Comparison of ENCODE assay signal across 1 cellular context in the genomic region with DNA sequence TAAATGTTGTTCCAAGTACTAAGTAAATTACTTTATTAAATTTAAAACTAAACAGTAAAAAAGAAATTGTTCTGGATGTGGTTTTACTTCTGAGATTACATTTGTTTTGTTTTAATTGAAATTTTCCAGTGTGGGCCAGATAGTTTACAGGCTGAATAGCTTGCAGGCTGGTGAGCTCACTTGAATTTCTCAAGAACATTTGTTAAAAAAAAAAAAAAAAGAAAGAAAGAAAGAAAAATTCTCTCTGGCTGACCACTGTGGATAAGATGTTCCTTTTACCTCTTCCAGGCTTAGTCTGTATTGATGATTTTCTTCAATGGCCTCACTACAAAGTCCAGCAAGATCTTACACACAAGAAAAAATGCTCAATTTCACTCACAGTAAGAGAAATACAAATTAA.
TF ChIP-seq lines count a peak whose summit lies in the region.

No MANE protein-coding gene starts in this region.

TF ChIP-seq in WTC11, 78 proteins besides CTCF, POLR2A, EP300 and RAD21 (continued from another document):
- TF ChIP-seq, protein P1, sequence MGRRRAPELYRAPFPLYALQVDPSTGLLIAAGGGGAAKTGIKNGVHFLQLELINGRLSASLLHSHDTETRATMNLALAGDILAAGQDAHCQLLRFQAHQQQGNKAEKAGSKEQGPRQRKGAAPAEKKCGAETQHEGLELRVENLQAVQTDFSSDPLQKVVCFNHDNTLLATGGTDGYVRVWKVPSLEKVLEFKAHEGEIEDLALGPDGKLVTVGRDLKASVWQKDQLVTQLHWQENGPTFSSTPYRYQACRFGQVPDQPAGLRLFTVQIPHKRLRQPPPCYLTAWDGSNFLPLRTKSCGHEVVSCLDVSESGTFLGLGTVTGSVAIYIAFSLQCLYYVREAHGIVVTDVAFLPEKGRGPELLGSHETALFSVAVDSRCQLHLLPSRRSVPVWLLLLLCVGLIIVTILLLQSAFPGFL (CRISPR knock-in tag; IDR thresholded peaks at IDR 0.05; ENCODE audit: borderline replicate concordance) = no peak
- no peak for TF ChIP-seq JUN (CRISPR knock-in tag; IDR thresholded peaks at IDR 0.05)
- no peak for TF ChIP-seq CREM (CRISPR knock-in tag; IDR thresholded peaks at IDR 0.05)
- TF ChIP-seq ZNF423 (CRISPR knock-in tag; IDR thresholded peaks at IDR 0.05) = no peak
- TF ChIP-seq ZNF121 (CRISPR knock-in tag; IDR thresholded peaks at IDR 0.05) = no peak
- TF ChIP-seq FOXK1 (CRISPR knock-in tag; IDR thresholded peaks at IDR 0.05) = no peak
- TF ChIP-seq, protein P2, sequence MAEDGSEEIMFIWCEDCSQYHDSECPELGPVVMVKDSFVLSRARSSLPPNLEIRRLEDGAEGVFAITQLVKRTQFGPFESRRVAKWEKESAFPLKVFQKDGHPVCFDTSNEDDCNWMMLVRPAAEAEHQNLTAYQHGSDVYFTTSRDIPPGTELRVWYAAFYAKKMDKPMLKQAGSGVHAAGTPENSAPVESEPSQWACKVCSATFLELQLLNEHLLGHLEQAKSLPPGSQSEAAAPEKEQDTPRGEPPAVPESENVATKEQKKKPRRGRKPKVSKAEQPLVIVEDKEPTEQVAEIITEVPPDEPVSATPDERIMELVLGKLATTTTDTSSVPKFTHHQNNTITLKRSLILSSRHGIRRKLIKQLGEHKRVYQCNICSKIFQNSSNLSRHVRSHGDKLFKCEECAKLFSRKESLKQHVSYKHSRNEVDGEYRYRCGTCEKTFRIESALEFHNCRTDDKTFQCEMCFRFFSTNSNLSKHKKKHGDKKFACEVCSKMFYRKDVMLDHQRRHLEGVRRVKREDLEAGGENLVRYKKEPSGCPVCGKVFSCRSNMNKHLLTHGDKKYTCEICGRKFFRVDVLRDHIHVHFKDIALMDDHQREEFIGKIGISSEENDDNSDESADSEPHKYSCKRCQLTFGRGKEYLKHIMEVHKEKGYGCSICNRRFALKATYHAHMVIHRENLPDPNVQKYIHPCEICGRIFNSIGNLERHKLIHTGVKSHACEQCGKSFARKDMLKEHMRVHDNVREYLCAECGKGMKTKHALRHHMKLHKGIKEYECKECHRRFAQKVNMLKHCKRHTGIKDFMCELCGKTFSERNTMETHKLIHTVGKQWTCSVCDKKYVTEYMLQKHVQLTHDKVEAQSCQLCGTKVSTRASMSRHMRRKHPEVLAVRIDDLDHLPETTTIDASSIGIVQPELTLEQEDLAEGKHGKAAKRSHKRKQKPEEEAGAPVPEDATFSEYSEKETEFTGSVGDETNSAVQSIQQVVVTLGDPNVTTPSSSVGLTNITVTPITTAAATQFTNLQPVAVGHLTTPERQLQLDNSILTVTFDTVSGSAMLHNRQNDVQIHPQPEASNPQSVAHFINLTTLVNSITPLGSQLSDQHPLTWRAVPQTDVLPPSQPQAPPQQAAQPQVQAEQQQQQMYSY (CRISPR knock-in tag; IDR thresholded peaks at IDR 0.05) = no peak
